Comparison of ENCODE assay signal across 1 cellular context in the genomic region with DNA sequence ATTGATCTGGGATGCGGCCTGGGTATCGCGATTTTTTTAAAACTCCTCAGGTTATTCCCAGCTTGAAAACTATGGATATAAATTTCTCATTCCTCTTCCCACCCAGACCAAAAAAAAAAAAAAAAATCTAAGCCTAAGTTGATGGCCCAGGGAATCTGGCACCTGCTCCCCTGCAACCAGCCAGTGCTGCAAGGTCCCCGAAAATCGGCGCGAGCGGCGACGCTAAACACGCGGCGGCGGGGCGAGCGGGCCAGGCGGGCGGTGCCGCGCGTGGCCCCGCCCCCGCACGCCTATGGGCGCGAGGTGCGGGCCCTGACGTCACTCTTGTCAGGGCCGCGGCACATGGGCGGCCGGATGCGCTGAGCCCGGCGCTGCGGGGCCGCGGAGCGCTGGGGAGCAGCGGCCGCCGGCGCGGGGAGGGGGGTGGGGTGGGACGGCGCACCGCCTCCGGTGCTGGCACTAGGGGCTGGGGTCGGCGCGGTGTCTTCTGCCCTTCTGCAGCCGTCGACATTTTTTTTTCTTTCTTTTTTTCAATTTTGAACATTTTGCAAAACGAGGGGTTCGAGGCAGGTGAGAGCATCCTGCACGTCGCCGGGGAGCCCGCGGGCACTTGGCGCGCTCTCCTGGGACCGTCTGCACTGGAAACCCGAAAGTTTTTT.
TF ChIP-seq lines count a peak whose summit lies in the region.

HLF (plus strand) TSS at position 321 of the 659 bp plus-strand sequence. CDS start 525 bp downstream, outside the sequence.

TF ChIP-seq in HEK293, 187 proteins besides CTCF, POLR2A, EP300 and RAD21 (continued from another document):
- TF ChIP-seq INSM2 (tag by site-specific recombination; IDR thresholded peaks at IDR 0.05) (no peak), SP3 (tag by site-specific recombination; IDR thresholded peaks at IDR 0.05) (peak; percentile 29), ZXDB (tag by site-specific recombination; IDR thresholded peaks at IDR 0.05) (0 out of 2 replicates have a peak, but pooled peaks have one; percentile 24), SETDB1 (IDR thresholded peaks at IDR 0.05; ENCODE audit: insufficient read length, low read length) (no peak), SCRT1 (tag by site-specific recombination; IDR thresholded peaks at IDR 0.05; ENCODE audit: borderline replicate concordance) (no peak), ZNF791 (tag by site-specific recombination; IDR thresholded peaks at IDR 0.05) (no peak), ZBTB44 (tag by site-specific recombination; IDR thresholded peaks at IDR 0.05) (peak; percentile 56)
- TF ChIP-seq, protein P1, sequence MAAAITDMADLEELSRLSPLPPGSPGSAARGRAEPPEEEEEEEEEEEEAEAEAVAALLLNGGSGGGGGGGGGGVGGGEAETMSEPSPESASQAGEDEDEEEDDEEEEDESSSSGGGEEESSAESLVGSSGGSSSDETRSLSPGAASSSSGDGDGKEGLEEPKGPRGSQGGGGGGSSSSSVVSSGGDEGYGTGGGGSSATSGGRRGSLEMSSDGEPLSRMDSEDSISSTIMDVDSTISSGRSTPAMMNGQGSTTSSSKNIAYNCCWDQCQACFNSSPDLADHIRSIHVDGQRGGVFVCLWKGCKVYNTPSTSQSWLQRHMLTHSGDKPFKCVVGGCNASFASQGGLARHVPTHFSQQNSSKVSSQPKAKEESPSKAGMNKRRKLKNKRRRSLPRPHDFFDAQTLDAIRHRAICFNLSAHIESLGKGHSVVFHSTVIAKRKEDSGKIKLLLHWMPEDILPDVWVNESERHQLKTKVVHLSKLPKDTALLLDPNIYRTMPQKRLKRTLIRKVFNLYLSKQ (tag by site-specific recombination; IDR thresholded peaks at IDR 0.05; ENCODE audit: borderline replicate concordance): no peak
